Comparison of ENCODE assay signal across 10 cellular contexts in the genomic region with DNA sequence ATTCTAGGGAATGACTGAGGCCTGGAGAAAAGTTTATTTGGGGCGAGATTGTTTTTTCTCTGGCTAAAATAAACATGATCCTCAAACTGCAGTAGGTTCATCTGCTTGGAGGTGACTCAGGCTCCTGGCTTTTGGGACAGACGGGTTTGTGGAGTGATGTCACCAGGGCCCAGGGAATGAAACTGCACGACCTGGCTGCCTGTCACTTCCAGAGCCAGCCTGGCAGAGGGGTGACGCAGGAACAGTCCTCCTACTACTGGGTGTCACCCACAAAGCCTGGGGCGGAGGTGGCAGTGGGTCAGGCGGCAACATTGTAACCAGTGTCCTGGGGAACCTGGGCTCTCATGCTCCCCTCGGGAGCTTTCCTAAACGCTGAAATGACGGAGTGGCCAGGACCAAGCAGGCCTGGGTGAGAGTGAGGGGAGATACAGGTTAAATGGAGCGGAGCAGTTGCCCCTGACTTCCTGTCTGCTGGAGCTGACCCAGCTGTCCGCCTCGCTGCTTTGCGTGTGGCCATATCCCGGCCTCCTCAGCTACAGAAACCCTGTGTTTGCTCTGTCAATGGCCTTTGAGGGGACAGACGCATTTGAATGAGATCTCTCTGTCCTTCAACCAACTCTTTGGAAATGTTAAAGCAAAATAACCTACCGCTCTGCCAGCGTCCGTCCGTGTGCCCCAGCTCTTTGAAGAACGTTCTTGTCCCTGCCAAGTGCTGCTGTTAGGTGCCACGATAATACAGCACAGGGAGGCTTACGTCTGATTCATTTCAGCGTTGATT. TPM values are rescaled to one million over a fixed set of nuclear protein-coding genes. Genes with fewer than 3 reads are reported as not detected.
DNase-seq lines count a peak whose midpoint lies in the region; ATAC-seq, FAIRE-seq and TF ChIP-seq lines count a peak whose summit lies in the region.
"Had no signal": no experiment of that assay in that cellular context is flagged by ENCODE, and none has a peak within 500 bp of the region (broad histone marks: within the 10 kb centered on the region; RNA-seq: fewer than 3 reads in every experiment).

No MANE protein-coding gene starts in this region.

- POLR2A ChIA-PET in HepG2 (lab: Yijun Ruan, JAX): interaction anchor here (0.9 to 1.6 kb wide), 6 partner anchors 15 to 26 kb away, joined by 3 to 5 read pairs (median 4); no protein-coding TSS in a partner anchor

- peaks cover 81% of the 10 kb centered on the region for H3K4me1 ChIP-seq in HepG2 (ENCODE audit: insufficient read depth, low read length)

- 8% methylated on average over 20 of the region's 23 CpGs for WGBS in HepG2 (ENCODE audit: low lambda C conversion rate)

- no peaks in the 10 kb centered on the region for H3K36me3 Mint-ChIP-seq in activated naive CD8-positive, alpha-beta T cell
- no peaks in the 10 kb centered on the region for H3K36me3 Mint-ChIP-seq in activated naive CD8-positive, alpha-beta T cell treated with anti-CD3 and anti-CD28 coated beads, Interleukin-2, amount 50 U/mL, for 24 hours (ENCODE audit: low read depth)
- H3K36me3 Mint-ChIP-seq: CD4-positive, CD25-positive, alpha-beta regulatory T cell had no signal

- peak overlapping the region; percentile 34 for H3K27ac Mint-ChIP-seq in activated naive CD8-positive, alpha-beta T cell
- H3K27ac Mint-ChIP-seq in activated naive CD8-positive, alpha-beta T cell treated with anti-CD3 and anti-CD28 coated beads, Interleukin-2, amount 50 U/mL, for 24 hours: no peak overlapping the region

- no peak for TF ChIP-seq RAD21 in HepG2 (CRISPR knock-in tag; IDR thresholded peaks at IDR 0.05)

- H3K9me3 Mint-ChIP-seq in activated naive CD8-positive, alpha-beta T cell (ENCODE audit: low read depth): no peaks in the 10 kb centered on the region
- H3K9me3 Mint-ChIP-seq in activated naive CD8-positive, alpha-beta T cell treated with anti-CD3 and anti-CD28 coated beads, Interleukin-2, amount 50 U/mL, for 24 hours: no peaks in the 10 kb centered on the region
- H3K9me3 Mint-ChIP-seq: CD4-positive, CD25-positive, alpha-beta regulatory T cell had no signal

- intact Hi-C loops in HepG2 (cut with micrococcal nuclease; ENCODE audit: unreplicated experiment): loop anchor here (5.0 kb wide), 1 partner anchor 44 kb away; no protein-coding TSS in a partner anchor

- peaks cover 8% of the 10 kb centered on the region; the same call in 1 of the 2 replicates for H4K20me1 ChIP-seq in HepG2 (ENCODE audit: insufficient read depth, low read length)

- peak overlapping the region; percentile 99 for H3K27ac ChIP-seq in cingulate gyrus (ENCODE audit: low read depth, low read length)
- H3K27ac ChIP-seq in HepG2 (ENCODE audit: extremely low read length, insufficient read depth, low read length): peak overlapping the region; percentile 37

- peaks cover 34% of the 10 kb centered on the region for H3K4me1 Mint-ChIP-seq in activated naive CD8-positive, alpha-beta T cell (ENCODE audit: low read depth)
- peaks cover 39% of the 10 kb centered on the region for H3K4me1 Mint-ChIP-seq in activated naive CD8-positive, alpha-beta T cell treated with anti-CD3 and anti-CD28 coated beads, Interleukin-2, amount 50 U/mL, for 24 hours

- peak; percentile 76 for FAIRE-seq in HepG2 (lab: Jason Lieb, UNC)

- H3K4me3 ChIP-seq in HepG2 (replicated peaks in 1 of 3; ENCODE audit: insufficient read depth in 1 of 3, low read depth in 2 of 3, low read length in 3 of 3): peak overlapping the region; percentile 32 to 58 (median 52)

- peak overlapping the region; percentile 90 for H3K4me2 ChIP-seq in HepG2 (ENCODE audit: low read depth, low read length)

- no peak for ATAC-seq in activated naive CD8-positive, alpha-beta T cell treated with anti-CD3 and anti-CD28 coated beads, Interleukin-2, amount 50 U/mL, for 24 hours
- ATAC-seq in HepG2 (peak; percentile 71), HG02678 (IDR thresholded peaks at IDR 0.05; ENCODE audit: unreplicated experiment) (no peak), GM18511 (IDR thresholded peaks at IDR 0.05; ENCODE audit: unreplicated experiment) (no peak), GM21576 (IDR thresholded peaks at IDR 0.05; ENCODE audit: unreplicated experiment) (no peak)
- ATAC-seq: sciatic nerve had no signal

- H3K9me3 ChIP-seq in HepG2 (ENCODE audit: low read length): no peaks in the 10 kb centered on the region

- BruUV-seq in HepG2 (replicated peaks; lab: Mats Ljungman, UMichigan): no TSS peak

- H3K36me3 ChIP-seq in HepG2 (replicated peaks in 1 of 2; ENCODE audit: control insufficient read depth in 1 of 2, insufficient read depth in 2 of 2, low read length in 2 of 2): no peaks in the 10 kb centered on the region

- TF ChIP-seq EP300 in HepG2 (IDR thresholded peaks at IDR 0.05; ENCODE audit: low read depth in 2 of 2, low read length in 2 of 2): no peak
- TF ChIP-seq EP300 in HepG2 (CRISPR knock-in tag; IDR thresholded peaks at IDR 0.05; ENCODE audit: borderline replicate concordance): no peak

- no peak for DNase-seq in activated naive CD8-positive, alpha-beta T cell treated with anti-CD3 and anti-CD28 coated beads, Interleukin-2, amount 50 U/mL, for 24 hours
- DNase-seq in HepG2 (ENCODE audit: low spot score): peak; percentile 66
- DNase-seq in AML-193 (lab: John Stamatoyannopoulos, UW): no peak
- DNase-seq: CD4-positive, CD25-positive, alpha-beta regulatory T cell had no signal

- peak overlapping the region; percentile 44 for H3K9ac ChIP-seq in HepG2 (ENCODE audit: insufficient read depth, low read depth, low read length)

- TF ChIP-seq POLR2A in HepG2 (IDR thresholded peaks at IDR 0.05; ENCODE audit: insufficient read depth in 1 of 2, low read depth in 2 of 2, low read length in 2 of 2): no peak

- CTCF ChIA-PET in HepG2 (lab: Yijun Ruan, JAX; ENCODE audit: low intra/inter-chr PET ratio, low total read pairs): no interaction called here

- no peaks in the 10 kb centered on the region for H3K27me3 Mint-ChIP-seq in activated naive CD8-positive, alpha-beta T cell
- H3K27me3 Mint-ChIP-seq in activated naive CD8-positive, alpha-beta T cell treated with anti-CD3 and anti-CD28 coated beads, Interleukin-2, amount 50 U/mL, for 24 hours: no peaks in the 10 kb centered on the region

- no peak overlapping the region for H2AFZ ChIP-seq in HepG2 (ENCODE audit: low read length)

- in situ Hi-C loops in HepG2 (cut with HindIII; ENCODE audit: extremely low pct_ligation_motif_present, low pct_unique_long_range_greater_than_20kb): no loop called here

- no peak overlapping the region for H3K4me3 Mint-ChIP-seq in activated naive CD8-positive, alpha-beta T cell
- H3K4me3 Mint-ChIP-seq in activated naive CD8-positive, alpha-beta T cell treated with anti-CD3 and anti-CD28 coated beads, Interleukin-2, amount 50 U/mL, for 24 hours: no peak overlapping the region

- no peaks in the 10 kb centered on the region; a peak in 1 of 5 replicates for H3K27me3 ChIP-seq in HepG2 (ENCODE audit: control insufficient read depth in 1 of 2, insufficient read depth in 2 of 2, low read length in 2 of 2)

- peaks cover 14% of the 10 kb centered on the region for H3K79me2 ChIP-seq in HepG2 (ENCODE audit: insufficient read depth, low read length)

- TF ChIP-seq CTCF in HepG2 (CRISPR knock-in tag; IDR thresholded peaks at IDR 0.05): no peak

RNA-seq across cellular contexts. Expression of a gene that starts 6.5 kb away (rescaled TPM):
- 8.2 and 18.4 TPM in 2 replicates for total RNA-seq in HepG2 (2016; rRNA removed; fragmentation: Illumina TruSeq; extraction: Trizol)
- 2.2 and 2.5 TPM in 2 replicates for total RNA-seq in HepG2 (2016; cell fraction: cytosol; rRNA removed; fragmentation: Illumina TruSeq; extraction: Trizol; ENCODE audit: low read depth)
- 6.5 and 17.6 TPM in 2 replicates for total RNA-seq in HepG2 (2016; cell fraction: insoluble cytoplasmic fraction; rRNA removed; fragmentation: Illumina TruSeq; extraction: Trizol)
- total RNA-seq in HepG2 (2016; cell fraction: membrane; rRNA removed; fragmentation: Illumina TruSeq; extraction: Trizol): 4.3 and 5.1 TPM in 2 replicates
- total RNA-seq in HepG2 (2016; cell fraction: nucleus; rRNA removed; fragmentation: Illumina TruSeq; extraction: Trizol): 19.5 and 20.1 TPM in 2 replicates
- polyA plus RNA-seq in HepG2 (2011; rRNA removed): 25.5 and 36.0 TPM in 2 replicates
- polyA plus RNA-seq in HepG2 (2011; cell fraction: cytosol; rRNA removed): 5.2 and 9.3 TPM in 2 replicates
- polyA plus RNA-seq in HepG2 (2011; cell fraction: nucleus; rRNA removed): 174 and 222 TPM in 2 replicates
- 10.1 and 13.1 TPM in 2 replicates for polyA plus RNA-seq in HepG2 (2012)
- 0.78 and 1.1 TPM in 2 replicates for polyA plus RNA-seq in HepG2 (2016; cell fraction: cytosol; fragmentation: Illumina TruSeq; extraction: Trizol; ENCODE audit: low read depth)
- polyA plus RNA-seq in HepG2 (2016; cell fraction: insoluble cytoplasmic fraction; fragmentation: Illumina TruSeq; extraction: Trizol; ENCODE audit: low read depth): 6.1 and 6.5 TPM in 2 replicates
- polyA plus RNA-seq in HepG2 (2016; cell fraction: membrane; fragmentation: Illumina TruSeq; extraction: Trizol; ENCODE audit: low read depth): 2.0 and 2.2 TPM in 2 replicates
- 42.8 and 47.4 TPM in 2 replicates for polyA plus RNA-seq in HepG2 (2016; cell fraction: nucleus; fragmentation: Illumina TruSeq; extraction: Trizol; ENCODE audit: insufficient read depth, low read depth)
- 51.3 and 57.2 TPM in 2 replicates for polyA minus RNA-seq in HepG2 (2011; rRNA and poly(A)+ RNA removed; ENCODE audit: low replicate concordance)
- 5.3 and 6.5 TPM in 2 replicates for polyA minus RNA-seq in HepG2 (2011; cell fraction: cytosol; rRNA and poly(A)+ RNA removed)
- polyA minus RNA-seq in HepG2 (2011; cell fraction: nucleus; rRNA and poly(A)+ RNA removed): 28.3 and 30.6 TPM in 2 replicates

RNA-seq across cellular contexts. Expression of a gene that starts 54.2 kb away (rescaled TPM):
- total RNA-seq in HepG2 (2016; rRNA removed; fragmentation: Illumina TruSeq; extraction: Trizol): 5.3 TPM in 2 replicates
- 1.5 and 1.6 TPM in 2 replicates for total RNA-seq in HepG2 (2016; cell fraction: cytosol; rRNA removed; fragmentation: Illumina TruSeq; extraction: Trizol; ENCODE audit: low read depth)
- total RNA-seq in HepG2 (2016; cell fraction: insoluble cytoplasmic fraction; rRNA removed; fragmentation: Illumina TruSeq; extraction: Trizol): 4.0 and 5.3 TPM in 2 replicates
- 5.1 and 5.2 TPM in 2 replicates for total RNA-seq in HepG2 (2016; cell fraction: membrane; rRNA removed; fragmentation: Illumina TruSeq; extraction: Trizol)
- total RNA-seq in HepG2 (2016; cell fraction: nucleus; rRNA removed; fragmentation: Illumina TruSeq; extraction: Trizol): 3.6 and 4.5 TPM in 2 replicates
- 4.6 and 4.8 TPM in 2 replicates for polyA plus RNA-seq in HepG2 (2011; rRNA removed)
- 7.4 and 7.7 TPM in 2 replicates for polyA plus RNA-seq in HepG2 (2011; cell fraction: cytosol; rRNA removed)
- polyA plus RNA-seq in HepG2 (2011; cell fraction: nucleus; rRNA removed): 7.8 and 10.1 TPM in 2 replicates
- 4.7 and 5.8 TPM in 2 replicates for polyA plus RNA-seq in HepG2 (2012)
- 1.9 and 2.0 TPM in 2 replicates for polyA plus RNA-seq in HepG2 (2016; cell fraction: cytosol; fragmentation: Illumina TruSeq; extraction: Trizol; ENCODE audit: low read depth)
- polyA plus RNA-seq in HepG2 (2016; cell fraction: insoluble cytoplasmic fraction; fragmentation: Illumina TruSeq; extraction: Trizol; ENCODE audit: low read depth): 6.9 and 8.5 TPM in 2 replicates
- polyA plus RNA-seq in HepG2 (2016; cell fraction: membrane; fragmentation: Illumina TruSeq; extraction: Trizol; ENCODE audit: low read depth): 4.4 and 4.6 TPM in 2 replicates
- 8.1 and 10.3 TPM in 2 replicates for polyA plus RNA-seq in HepG2 (2016; cell fraction: nucleus; fragmentation: Illumina TruSeq; extraction: Trizol; ENCODE audit: insufficient read depth, low read depth)
- 7.0 and 9.7 TPM in 2 replicates for polyA minus RNA-seq in HepG2 (2011; rRNA and poly(A)+ RNA removed; ENCODE audit: low replicate concordance)
- 6.2 and 6.3 TPM in 2 replicates for polyA minus RNA-seq in HepG2 (2011; cell fraction: cytosol; rRNA and poly(A)+ RNA removed)
- 8.0 and 8.7 TPM in 2 replicates for polyA minus RNA-seq in HepG2 (2011; cell fraction: nucleus; rRNA and poly(A)+ RNA removed)
